1 cellular context compared by ENCODE assay signal in the genomic region with DNA sequence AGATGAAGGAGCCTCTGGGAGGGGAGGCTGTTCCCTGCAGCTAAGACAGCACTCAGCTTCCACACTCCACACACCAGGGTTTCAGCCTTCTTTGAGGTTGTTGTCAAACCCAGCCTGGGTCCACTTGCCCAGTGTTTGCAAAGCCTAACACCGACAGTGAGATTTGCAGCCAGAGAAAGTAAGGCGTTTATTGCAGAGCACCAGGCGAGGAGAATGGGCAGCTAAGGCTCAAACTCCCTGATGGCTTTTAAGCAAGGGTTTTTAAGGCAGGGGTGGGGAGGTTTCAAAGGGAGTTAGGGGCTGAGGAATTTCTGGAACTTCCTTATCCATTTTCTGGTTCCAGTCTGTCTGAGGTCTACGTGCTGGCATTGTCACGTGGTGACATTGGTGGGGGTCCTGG.
A peak's percentile ranks its signal among the peaks of the same experiment; 100 is the strongest.
TF ChIP-seq lines count a peak whose summit lies in the region.

No MANE protein-coding gene starts in this region.

TF ChIP-seq in K562, 482 proteins besides CTCF, POLR2A, EP300 and RAD21:
- TF ChIP-seq POLR2B (IDR thresholded peaks at IDR 0.05; ENCODE audit: low read depth, partially characterized antibody) = peak; percentile 8
- TF ChIP-seq MAZ (CRISPR knock-in tag; conservative IDR thresholded peaks at IDR 0.05 in 1 of 2, IDR thresholded peaks at IDR 0.05 in 1 of 2) = 0 out of 4 replicates have a peak, but pooled peaks of 1 of the 2 experiments have one; percentile 16
- no peak for TF ChIP-seq SLC30A9 (CRISPR knock-in tag; IDR thresholded peaks at IDR 0.05)
- 0 out of 2 replicates have a peak, but pooled peaks have one; percentile 2 for TF ChIP-seq STAG1 (CRISPR knock-in tag; IDR thresholded peaks at IDR 0.05; ENCODE audit: borderline replicate concordance)
- TF ChIP-seq ZNF431 (CRISPR knock-in tag; IDR thresholded peaks at IDR 0.05) = no peak
- TF ChIP-seq SUPT5H (IDR thresholded peaks at IDR 0.05) = peak; percentile 55; the same call in 1 of the 2 replicates
- TF ChIP-seq, protein P1, sequence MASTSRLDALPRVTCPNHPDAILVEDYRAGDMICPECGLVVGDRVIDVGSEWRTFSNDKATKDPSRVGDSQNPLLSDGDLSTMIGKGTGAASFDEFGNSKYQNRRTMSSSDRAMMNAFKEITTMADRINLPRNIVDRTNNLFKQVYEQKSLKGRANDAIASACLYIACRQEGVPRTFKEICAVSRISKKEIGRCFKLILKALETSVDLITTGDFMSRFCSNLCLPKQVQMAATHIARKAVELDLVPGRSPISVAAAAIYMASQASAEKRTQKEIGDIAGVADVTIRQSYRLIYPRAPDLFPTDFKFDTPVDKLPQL (IDR thresholded peaks at IDR 0.05; ENCODE audit: extremely low read depth, insufficient read length) = no peak
- TF ChIP-seq KDM5B (IDR thresholded peaks at IDR 0.05; ENCODE audit: insufficient replicate concordance, low read depth, low read length) = peak; percentile 6
- TF ChIP-seq HNRNPL (IDR thresholded peaks at IDR 0.05; ENCODE audit: low read depth, low read length) = no peak
- no peak for TF ChIP-seq NFE2L1 (tag; IDR thresholded peaks at IDR 0.05; ENCODE audit: borderline replicate concordance, low read depth)
- TF ChIP-seq GATA2 (CRISPR knock-in tag; IDR thresholded peaks at IDR 0.05) = peak; percentile 9; the same call in 1 of the 2 replicates
- TF ChIP-seq BRCA1 (IDR thresholded peaks at IDR 0.05) = no peak
- no peak for TF ChIP-seq BRCA1 (CRISPR knock-in tag; IDR thresholded peaks at IDR 0.05)
- TF ChIP-seq, protein P2, sequence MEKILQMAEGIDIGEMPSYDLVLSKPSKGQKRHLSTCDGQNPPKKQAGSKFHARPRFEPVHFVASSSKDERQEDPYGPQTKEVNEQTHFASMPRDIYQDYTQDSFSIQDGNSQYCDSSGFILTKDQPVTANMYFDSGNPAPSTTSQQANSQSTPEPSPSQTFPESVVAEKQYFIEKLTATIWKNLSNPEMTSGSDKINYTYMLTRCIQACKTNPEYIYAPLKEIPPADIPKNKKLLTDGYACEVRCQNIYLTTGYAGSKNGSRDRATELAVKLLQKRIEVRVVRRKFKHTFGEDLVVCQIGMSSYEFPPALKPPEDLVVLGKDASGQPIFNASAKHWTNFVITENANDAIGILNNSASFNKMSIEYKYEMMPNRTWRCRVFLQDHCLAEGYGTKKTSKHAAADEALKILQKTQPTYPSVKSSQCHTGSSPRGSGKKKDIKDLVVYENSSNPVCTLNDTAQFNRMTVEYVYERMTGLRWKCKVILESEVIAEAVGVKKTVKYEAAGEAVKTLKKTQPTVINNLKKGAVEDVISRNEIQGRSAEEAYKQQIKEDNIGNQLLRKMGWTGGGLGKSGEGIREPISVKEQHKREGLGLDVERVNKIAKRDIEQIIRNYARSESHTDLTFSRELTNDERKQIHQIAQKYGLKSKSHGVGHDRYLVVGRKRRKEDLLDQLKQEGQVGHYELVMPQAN (IDR thresholded peaks at IDR 0.05; ENCODE audit: borderline replicate concordance) = no peak
- no peak for TF ChIP-seq ZNF140 (CRISPR knock-in tag; IDR thresholded peaks at IDR 0.05)
- TF ChIP-seq WHSC1 (IDR thresholded peaks at IDR 0.05; ENCODE audit: low read length) = peak; percentile 14
- TF ChIP-seq HCFC1 (IDR thresholded peaks at IDR 0.05; ENCODE audit: low read depth, low read length) = no peak
- no peak for TF ChIP-seq MCM2 (IDR thresholded peaks at IDR 0.05; ENCODE audit: low read depth)
- TF ChIP-seq, protein P3, sequence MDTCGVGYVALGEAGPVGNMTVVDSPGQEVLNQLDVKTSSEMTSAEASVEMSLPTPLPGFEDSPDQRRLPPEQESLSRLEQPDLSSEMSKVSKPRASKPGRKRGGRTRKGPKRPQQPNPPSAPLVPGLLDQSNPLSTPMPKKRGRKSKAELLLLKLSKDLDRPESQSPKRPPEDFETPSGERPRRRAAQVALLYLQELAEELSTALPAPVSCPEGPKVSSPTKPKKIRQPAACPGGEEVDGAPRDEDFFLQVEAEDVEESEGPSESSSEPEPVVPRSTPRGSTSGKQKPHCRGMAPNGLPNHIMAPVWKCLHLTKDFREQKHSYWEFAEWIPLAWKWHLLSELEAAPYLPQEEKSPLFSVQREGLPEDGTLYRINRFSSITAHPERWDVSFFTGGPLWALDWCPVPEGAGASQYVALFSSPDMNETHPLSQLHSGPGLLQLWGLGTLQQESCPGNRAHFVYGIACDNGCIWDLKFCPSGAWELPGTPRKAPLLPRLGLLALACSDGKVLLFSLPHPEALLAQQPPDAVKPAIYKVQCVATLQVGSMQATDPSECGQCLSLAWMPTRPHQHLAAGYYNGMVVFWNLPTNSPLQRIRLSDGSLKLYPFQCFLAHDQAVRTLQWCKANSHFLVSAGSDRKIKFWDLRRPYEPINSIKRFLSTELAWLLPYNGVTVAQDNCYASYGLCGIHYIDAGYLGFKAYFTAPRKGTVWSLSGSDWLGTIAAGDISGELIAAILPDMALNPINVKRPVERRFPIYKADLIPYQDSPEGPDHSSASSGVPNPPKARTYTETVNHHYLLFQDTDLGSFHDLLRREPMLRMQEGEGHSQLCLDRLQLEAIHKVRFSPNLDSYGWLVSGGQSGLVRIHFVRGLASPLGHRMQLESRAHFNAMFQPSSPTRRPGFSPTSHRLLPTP (IDR thresholded peaks at IDR 0.05; ENCODE audit: borderline replicate concordance, extremely low read depth, insufficient read length) = no peak
- TF ChIP-seq, protein P4, sequence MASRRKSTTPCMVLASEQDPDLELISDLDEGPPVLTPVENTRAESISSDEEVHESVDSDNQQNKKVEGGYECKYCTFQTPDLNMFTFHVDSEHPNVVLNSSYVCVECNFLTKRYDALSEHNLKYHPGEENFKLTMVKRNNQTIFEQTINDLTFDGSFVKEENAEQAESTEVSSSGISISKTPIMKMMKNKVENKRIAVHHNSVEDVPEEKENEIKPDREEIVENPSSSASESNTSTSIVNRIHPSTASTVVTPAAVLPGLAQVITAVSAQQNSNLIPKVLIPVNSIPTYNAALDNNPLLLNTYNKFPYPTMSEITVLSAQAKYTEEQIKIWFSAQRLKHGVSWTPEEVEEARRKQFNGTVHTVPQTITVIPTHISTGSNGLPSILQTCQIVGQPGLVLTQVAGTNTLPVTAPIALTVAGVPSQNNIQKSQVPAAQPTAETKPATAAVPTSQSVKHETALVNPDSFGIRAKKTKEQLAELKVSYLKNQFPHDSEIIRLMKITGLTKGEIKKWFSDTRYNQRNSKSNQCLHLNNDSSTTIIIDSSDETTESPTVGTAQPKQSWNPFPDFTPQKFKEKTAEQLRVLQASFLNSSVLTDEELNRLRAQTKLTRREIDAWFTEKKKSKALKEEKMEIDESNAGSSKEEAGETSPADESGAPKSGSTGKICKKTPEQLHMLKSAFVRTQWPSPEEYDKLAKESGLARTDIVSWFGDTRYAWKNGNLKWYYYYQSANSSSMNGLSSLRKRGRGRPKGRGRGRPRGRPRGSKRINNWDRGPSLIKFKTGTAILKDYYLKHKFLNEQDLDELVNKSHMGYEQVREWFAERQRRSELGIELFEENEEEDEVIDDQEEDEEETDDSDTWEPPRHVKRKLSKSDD (conservative IDR thresholded peaks at IDR 0.05; ENCODE audit: low read length) = no peak
- TF ChIP-seq TCFL5 (CRISPR knock-in tag; conservative IDR thresholded peaks at IDR 0.05) = no peak
- TF ChIP-seq CHD2 (IDR thresholded peaks at IDR 0.05; ENCODE audit: low read depth, low read length) = no peak
- no peak for TF ChIP-seq BDP1 (IDR thresholded peaks at IDR 0.05; ENCODE audit: insufficient read depth, insufficient read length)
